ENCODE assay signal across 25 cellular contexts in the genomic region with DNA sequence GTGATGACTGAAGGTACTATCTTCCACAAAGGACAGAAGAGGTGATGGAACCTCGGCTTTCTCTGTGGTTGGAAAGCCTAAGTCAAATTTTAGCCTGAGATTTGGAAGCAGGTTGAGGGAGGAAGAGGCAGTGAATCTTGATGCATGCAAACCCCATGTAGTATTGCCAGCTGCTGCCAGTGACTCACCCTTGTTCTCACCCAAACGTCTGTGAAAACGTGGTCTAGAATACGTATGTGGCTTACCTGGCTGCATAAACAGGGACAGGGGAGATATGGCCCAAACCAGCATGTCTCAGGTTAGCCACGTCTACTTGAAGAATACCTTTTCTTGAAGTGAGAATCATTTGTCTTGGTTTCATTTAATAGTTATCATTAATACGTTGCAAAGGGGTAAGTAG.
DNase-seq lines count a peak whose midpoint lies in the region; FAIRE-seq and TF ChIP-seq lines count a peak whose summit lies in the region.
"Had no signal": no experiment of that assay in that cellular context is flagged by ENCODE, and none has a peak within 500 bp of the region (broad histone marks: within the 10 kb centered on the region; RNA-seq: fewer than 3 reads in every experiment).

No MANE protein-coding gene starts in this region.

- H3K27ac ChIP-seq in mammary epithelial cell (ENCODE audit: insufficient read depth, low read depth, low read length): no peak overlapping the region
- peak overlapping the region; percentile 13 to 42 for H3K27ac ChIP-seq in esophagus (ENCODE audit: low read depth in 2 of 2, low read length in 1 of 2)
- H3K27ac ChIP-seq in keratinocyte (ENCODE audit: control insufficient read depth, insufficient read depth, low read length): no peak overlapping the region
- H3K27ac ChIP-seq: 22Rv1, BLaER1, C4-2B, GM23248 had no signal

- H3K9ac ChIP-seq in mammary epithelial cell (ENCODE audit: insufficient read depth, low read length) (no peak overlapping the region), keratinocyte (ENCODE audit: control insufficient read depth, extremely low read depth, insufficient read depth, low read length) (no peak overlapping the region)
- H3K9ac ChIP-seq: BLaER1, GM23248 had no signal

- FAIRE-seq in keratinocyte (lab: Jason Lieb, UNC): peak; percentile 93
- FAIRE-seq: A204.1, GM12878, GM19239, H1 had no signal

- peaks cover 7% of the 10 kb centered on the region for H3K4me1 Mint-ChIP-seq in MCF 10A (ENCODE audit: insufficient read depth, unreplicated experiment)
- H3K4me1 Mint-ChIP-seq: B cell; CD4-positive, CD25-positive, alpha-beta regulatory T cell had no signal

- H3K4me2 ChIP-seq in mammary epithelial cell (ENCODE audit: insufficient read depth, low read depth, low read length) (no peak overlapping the region), keratinocyte (ENCODE audit: control insufficient read depth, extremely low read depth, insufficient read depth, low read depth, low read length) (no peak overlapping the region)
- H3K4me2 ChIP-seq: BLaER1 had no signal

- H2AFZ ChIP-seq in mammary epithelial cell (ENCODE audit: low read depth, low read length): no peak overlapping the region
- H2AFZ ChIP-seq in keratinocyte (ENCODE audit: control insufficient read depth, low read length): no peak overlapping the region
- H2AFZ ChIP-seq: GM23248 had no signal

- peaks cover 13% of the 10 kb centered on the region for H3K4me1 ChIP-seq in mammary epithelial cell (ENCODE audit: insufficient read depth, low read length)
- peaks cover 0 to 3% of the 10 kb centered on the region in 2 donors for H3K4me1 ChIP-seq in esophagus (ENCODE audit: control insufficient read depth in 2 of 2, insufficient read depth in 2 of 2, low read length in 1 of 2)
- peaks cover 22% of the 10 kb centered on the region for H3K4me1 ChIP-seq in keratinocyte (ENCODE audit: control insufficient read depth, extremely low read depth, insufficient read depth, low read length)
- H3K4me1 ChIP-seq: BLaER1, Caco-2 had no signal

- WGBS in mammary epithelial cell (ENCODE audit: low coverage, missing lambda C conversion rate): 76% methylated on average over 6 of the region's 6 CpGs
- 64 to 70% methylated on average over 6 of the region's 6 CpGs for WGBS in esophagus, 2 donors

- TF ChIP-seq CTCF in MCF 10A (IDR thresholded peaks at IDR 0.05; ENCODE audit: unreplicated experiment) (no peak), mammary epithelial cell (conservative IDR thresholded peaks at IDR 0.05 in 1 of 2, IDR thresholded peaks at IDR 0.05 in 1 of 2; ENCODE audit: extremely low read depth in 1 of 2, insufficient read depth in 1 of 2, low read depth in 1 of 2, low read length in 2 of 2) (no peak), keratinocyte (optimal IDR thresholded peaks at IDR 0.05 in 1 of 3, IDR thresholded peaks at IDR 0.05 in 1 of 3, conservative IDR thresholded peaks at IDR 0.05 in 1 of 3; ENCODE audit: extremely low read depth in 1 of 3, insufficient read depth in 2 of 3, low read length in 3 of 3) (no peak)

- in situ Hi-C loops in mammary epithelial cell (cut with MboI; ENCODE audit: low sequenced_read_pairs in 2 of 2) (no loop called here), KBM-7 (cut with MboI; ENCODE audit: low pct_unique_long_range_greater_than_20kb, low sequenced_read_pairs) (no loop called here)

- no TSS peak for BruUV-seq in MCF 10A (replicated peaks; lab: Mats Ljungman, UMichigan)
- no TSS peak for BruUV-seq in mammary epithelial cell (replicated peaks; lab: Mats Ljungman, UMichigan)

- CTCF ChIA-PET in MCF 10A (lab: Yijun Ruan, JAX): no interaction called here
- CTCF ChIA-PET in mammary epithelial cell (lab: Charles Lee; ENCODE audit: low non-redundant PET): no interaction called here

- no peaks in the 10 kb centered on the region for H3K36me3 Mint-ChIP-seq in MCF 10A (ENCODE audit: insufficient read depth, unreplicated experiment)
- H3K36me3 Mint-ChIP-seq: CD4-positive, CD25-positive, alpha-beta regulatory T cell; CD8-positive, alpha-beta T cell had no signal

- H4K20me1 ChIP-seq in mammary epithelial cell (ENCODE audit: insufficient read depth, low read length) (no peaks in the 10 kb centered on the region), keratinocyte (ENCODE audit: control insufficient read depth, extremely low read depth, insufficient read depth, low read length) (no peaks in the 10 kb centered on the region)
- H4K20me1 ChIP-seq: BLaER1 had no signal

- POLR2A ChIA-PET in MCF 10A (lab: Yijun Ruan, JAX): interaction anchor here (1.1 to 1.5 kb wide), 2 partner anchors 12 to 32 kb away, joined by 3 read pairs; no protein-coding TSS in a partner anchor

- H3K4me3 ChIP-seq in mammary epithelial cell (replicated peaks in 1 of 3; ENCODE audit: insufficient read depth in 1 of 3, low read depth in 2 of 3, low read length in 3 of 3): no peak overlapping the region
- H3K4me3 ChIP-seq in esophagus (ENCODE audit: low read depth in 1 of 2, low read length in 2 of 2): no peak overlapping the region
- H3K4me3 ChIP-seq in keratinocyte (ENCODE audit: control insufficient read depth in 2 of 3, extremely low read depth in 1 of 3, insufficient read depth in 2 of 3, low read depth in 1 of 3, low read length in 3 of 3): no peak overlapping the region
- H3K4me3 ChIP-seq: BLaER1, GM12878, GM23248 had no signal

- DNase-seq in MCF 10A (ENCODE audit: unreplicated experiment): peak; percentile 43
- DNase-seq in mammary epithelial cell: no peak
- no peak for DNase-seq in keratinocyte (ENCODE audit: low read depth, low spot score)
- no peak for DNase-seq in pons (ENCODE audit: low spot score)
- DNase-seq in KBM-7: no peak
- no peak for DNase-seq in HCEC 1CT
- DNase-seq: Caco-2; CD4-positive, CD25-positive, alpha-beta regulatory T cell; CD8-positive, alpha-beta T cell; DMS153; DND-41; EL; GDM1; GM23248; H9; HFFc6 had no signal

- intact Hi-C loops in MCF 10A (cut with micrococcal nuclease) (no loop called here), mammary epithelial cell (cut with micrococcal nuclease) (no loop called here)

- dilution Hi-C loops in mammary epithelial cell (cut with HindIII; ENCODE audit: low sequenced_read_pairs) (no loop called here), keratinocyte (cut with MboI; ENCODE audit: extremely low pct_ligation_motif_present, low sequenced_read_pairs) (no loop called here)

- no peak overlapping the region for H3K4me3 Mint-ChIP-seq in MCF 10A (ENCODE audit: unreplicated experiment)
- H3K4me3 Mint-ChIP-seq: B cell; CD4-positive, CD25-positive, alpha-beta regulatory T cell; CD8-positive, alpha-beta T cell; H9; HFFc6 had no signal

- no peaks in the 10 kb centered on the region for H3K9me1 ChIP-seq in keratinocyte (ENCODE audit: control insufficient read depth, extremely low read depth, insufficient read depth, low read length)

- H3K9me3 ChIP-seq in mammary epithelial cell (replicated peaks; ENCODE audit: insufficient read depth, low read length) (no peaks in the 10 kb centered on the region), esophagus (ENCODE audit: control insufficient read depth in 2 of 2, insufficient read depth in 1 of 2, low read depth in 1 of 2, low read length in 1 of 2) (no peaks in the 10 kb centered on the region), keratinocyte (ENCODE audit: control insufficient read depth, low read depth, low read length) (no peaks in the 10 kb centered on the region)

- no peak overlapping the region for H3K27ac Mint-ChIP-seq in MCF 10A (ENCODE audit: low read depth, unreplicated experiment)
- H3K27ac Mint-ChIP-seq: B cell; CD8-positive, alpha-beta T cell; H9; HFFc6 had no signal

- H3K36me3 ChIP-seq in mammary epithelial cell (ENCODE audit: insufficient read depth, low read length): no peaks in the 10 kb centered on the region
- H3K36me3 ChIP-seq in esophagus (ENCODE audit: control insufficient read depth in 2 of 2, insufficient read depth in 2 of 2, low read length in 1 of 2): no peaks in the 10 kb centered on the region
- no peaks in the 10 kb centered on the region for H3K36me3 ChIP-seq in keratinocyte (ENCODE audit: control insufficient read depth in 2 of 2, extremely low read depth in 1 of 2, insufficient read depth in 2 of 2, low read length in 2 of 2)
- H3K36me3 ChIP-seq: BLaER1 had no signal

- H3K27me3 ChIP-seq in mammary epithelial cell (ENCODE audit: insufficient read depth, low read length): no peaks in the 10 kb centered on the region
- no peaks in the 10 kb centered on the region for H3K27me3 ChIP-seq in esophagus (ENCODE audit: control insufficient read depth in 1 of 2, insufficient read depth in 2 of 2, low read length in 2 of 2)
- H3K27me3 ChIP-seq in keratinocyte (ENCODE audit: control insufficient read depth, extremely low read depth, insufficient read depth, low read length): no peaks in the 10 kb centered on the region
- H3K27me3 ChIP-seq: BLaER1 had no signal

- peaks cover 14% of the 10 kb centered on the region for H3K27me3 Mint-ChIP-seq in MCF 10A (ENCODE audit: insufficient read depth, unreplicated experiment)

- H3K79me2 ChIP-seq in mammary epithelial cell (ENCODE audit: insufficient read depth, low read length) (no peaks in the 10 kb centered on the region), keratinocyte (ENCODE audit: control insufficient read depth, insufficient read depth, low read length) (no peaks in the 10 kb centered on the region)

- peaks cover 5% of the 10 kb centered on the region for H3K9me3 Mint-ChIP-seq in MCF 10A (ENCODE audit: unreplicated experiment)
- H3K9me3 Mint-ChIP-seq: HFFc6 had no signal

Comparison
In these comparisons a context has a peak if more than half of its experiments do, and no peak if none do; other contexts are left out.
1. H3K27ac ChIP-seq: peak in esophagus (2 of 2); none in mammary epithelial cell (single experiment) and keratinocyte (single experiment).